ENCODE assay signal across 1 cellular context in the genomic region with DNA sequence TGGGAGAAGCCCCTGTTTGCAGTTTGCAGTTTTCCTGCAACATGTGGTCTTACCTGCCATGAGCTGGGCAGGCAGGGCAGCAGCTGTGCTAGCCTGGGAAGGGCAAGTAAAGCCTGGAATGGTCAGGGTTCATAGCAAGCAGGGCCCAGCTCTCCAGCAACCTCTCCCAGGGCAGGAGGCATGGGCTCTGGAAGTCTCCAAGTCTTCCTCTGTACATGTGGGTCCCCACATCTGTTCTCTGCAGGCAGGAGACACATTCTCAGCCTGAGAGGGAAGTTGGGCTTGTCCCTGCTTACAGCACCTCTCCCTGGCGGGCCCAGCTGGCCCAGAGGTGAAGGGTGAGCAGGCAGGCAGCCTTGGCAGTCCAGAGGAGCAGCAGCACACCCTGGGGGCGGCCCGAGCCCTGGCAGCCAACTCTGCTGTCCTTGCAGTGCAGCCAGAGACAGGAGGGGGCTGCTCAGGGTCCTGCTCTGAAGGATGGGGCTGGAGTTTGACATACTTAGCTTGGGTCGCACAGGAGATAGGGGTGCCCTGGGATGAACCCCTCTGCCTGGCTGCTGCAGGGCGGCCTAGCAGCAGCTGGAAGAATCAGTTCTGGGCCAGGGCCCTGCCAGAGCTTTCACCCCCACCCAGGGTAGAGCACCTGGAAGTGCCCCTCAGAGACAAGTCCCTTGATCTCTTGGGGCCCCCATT.
A peak's percentile ranks its signal among the peaks of the same experiment; 100 is the strongest.
TF ChIP-seq lines count a peak whose summit lies in the region.

No MANE protein-coding gene starts in this region.

TF ChIP-seq in HepG2, 621 proteins besides CTCF, POLR2A, EP300 and RAD21 (continued from another document and continues in another):
- TF ChIP-seq NCOA5 (CRISPR knock-in tag; IDR thresholded peaks at IDR 0.05) (no peak), ZBTB38 (CRISPR knock-in tag; IDR thresholded peaks at IDR 0.05) (peak; percentile 76), YEATS2 (CRISPR knock-in tag; IDR thresholded peaks at IDR 0.05; ENCODE audit: borderline replicate concordance) (peak; percentile 73; the same call in 1 of the 2 replicates), ZNF180 (CRISPR knock-in tag; IDR thresholded peaks at IDR 0.05; ENCODE audit: borderline replicate concordance, low read depth) (no peak), IKZF1 (IDR thresholded peaks at IDR 0.05) (no peak), TP53 (CRISPR knock-in tag; conservative IDR thresholded peaks at IDR 0.05) (no peak), NR2F1 (CRISPR knock-in tag; IDR thresholded peaks at IDR 0.05) (peak; percentile 87 to 89), HIVEP1 (CRISPR knock-in tag; IDR thresholded peaks at IDR 0.05) (0 out of 2 replicates have a peak, but pooled peaks have one; percentile 9), ZNF24 (IDR thresholded peaks at IDR 0.05) (no peak), KAT2B (IDR thresholded peaks at IDR 0.05; ENCODE audit: borderline replicate concordance, low read depth, low read length) (no peak), SCMH1 (CRISPR knock-in tag; IDR thresholded peaks at IDR 0.05; ENCODE audit: borderline replicate concordance) (no peak), KDM5B (CRISPR knock-in tag; IDR thresholded peaks at IDR 0.05; ENCODE audit: borderline replicate concordance) (peak; percentile 86; the same call in 1 of the 2 replicates), ZBTB20 (CRISPR knock-in tag; IDR thresholded peaks at IDR 0.05; ENCODE audit: borderline replicate concordance, low read depth) (no peak), ZNF589 (CRISPR knock-in tag; conservative IDR thresholded peaks at IDR 0.05) (no peak), ZBTB7A (CRISPR knock-in tag; IDR thresholded peaks at IDR 0.05) (peak; percentile 91), U2AF1 (optimal IDR thresholded peaks at IDR 0.05; ENCODE audit: low read depth, low read length) (no peak), NCOA2 (CRISPR knock-in tag; IDR thresholded peaks at IDR 0.05) (peak; percentile 48; the same call in 1 of the 2 replicates), CENPX (CRISPR knock-in tag; IDR thresholded peaks at IDR 0.05) (no peak), PHF20 (CRISPR knock-in tag; IDR thresholded peaks at IDR 0.05) (no peak), ATF7-NPFF (CRISPR knock-in tag; IDR thresholded peaks at IDR 0.05; ENCODE audit: low read depth) (peak; percentile 91)
- TF ChIP-seq, protein P1, sequence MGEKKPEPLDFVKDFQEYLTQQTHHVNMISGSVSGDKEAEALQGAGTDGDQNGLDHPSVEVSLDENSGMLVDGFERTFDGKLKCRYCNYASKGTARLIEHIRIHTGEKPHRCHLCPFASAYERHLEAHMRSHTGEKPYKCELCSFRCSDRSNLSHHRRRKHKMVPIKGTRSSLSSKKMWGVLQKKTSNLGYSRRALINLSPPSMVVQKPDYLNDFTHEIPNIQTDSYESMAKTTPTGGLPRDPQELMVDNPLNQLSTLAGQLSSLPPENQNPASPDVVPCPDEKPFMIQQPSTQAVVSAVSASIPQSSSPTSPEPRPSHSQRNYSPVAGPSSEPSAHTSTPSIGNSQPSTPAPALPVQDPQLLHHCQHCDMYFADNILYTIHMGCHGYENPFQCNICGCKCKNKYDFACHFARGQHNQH (CRISPR knock-in tag; IDR thresholded peaks at IDR 0.05): peak; percentile 89
- TF ChIP-seq, protein P2, sequence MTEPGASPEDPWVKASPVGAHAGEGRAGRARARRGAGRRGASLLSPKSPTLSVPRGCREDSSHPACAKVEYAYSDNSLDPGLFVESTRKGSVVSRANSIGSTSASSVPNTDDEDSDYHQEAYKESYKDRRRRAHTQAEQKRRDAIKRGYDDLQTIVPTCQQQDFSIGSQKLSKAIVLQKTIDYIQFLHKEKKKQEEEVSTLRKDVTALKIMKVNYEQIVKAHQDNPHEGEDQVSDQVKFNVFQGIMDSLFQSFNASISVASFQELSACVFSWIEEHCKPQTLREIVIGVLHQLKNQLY (CRISPR knock-in tag; IDR thresholded peaks at IDR 0.05): no peak
- TF ChIP-seq, protein P3, sequence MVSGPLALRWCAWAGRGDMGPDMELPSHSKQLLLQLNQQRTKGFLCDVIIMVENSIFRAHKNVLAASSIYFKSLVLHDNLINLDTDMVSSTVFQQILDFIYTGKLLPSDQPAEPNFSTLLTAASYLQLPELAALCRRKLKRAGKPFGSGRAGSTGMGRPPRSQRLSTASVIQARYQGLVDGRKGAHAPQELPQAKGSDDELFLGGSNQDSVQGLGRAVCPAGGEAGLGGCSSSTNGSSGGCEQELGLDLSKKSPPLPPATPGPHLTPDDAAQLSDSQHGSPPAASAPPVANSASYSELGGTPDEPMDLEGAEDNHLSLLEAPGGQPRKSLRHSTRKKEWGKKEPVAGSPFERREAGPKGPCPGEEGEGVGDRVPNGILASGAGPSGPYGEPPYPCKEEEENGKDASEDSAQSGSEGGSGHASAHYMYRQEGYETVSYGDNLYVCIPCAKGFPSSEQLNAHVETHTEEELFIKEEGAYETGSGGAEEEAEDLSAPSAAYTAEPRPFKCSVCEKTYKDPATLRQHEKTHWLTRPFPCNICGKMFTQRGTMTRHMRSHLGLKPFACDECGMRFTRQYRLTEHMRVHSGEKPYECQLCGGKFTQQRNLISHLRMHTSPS (CRISPR knock-in tag; IDR thresholded peaks at IDR 0.05; ENCODE audit: low read depth): peak; percentile 79
- TF ChIP-seq, protein P4, sequence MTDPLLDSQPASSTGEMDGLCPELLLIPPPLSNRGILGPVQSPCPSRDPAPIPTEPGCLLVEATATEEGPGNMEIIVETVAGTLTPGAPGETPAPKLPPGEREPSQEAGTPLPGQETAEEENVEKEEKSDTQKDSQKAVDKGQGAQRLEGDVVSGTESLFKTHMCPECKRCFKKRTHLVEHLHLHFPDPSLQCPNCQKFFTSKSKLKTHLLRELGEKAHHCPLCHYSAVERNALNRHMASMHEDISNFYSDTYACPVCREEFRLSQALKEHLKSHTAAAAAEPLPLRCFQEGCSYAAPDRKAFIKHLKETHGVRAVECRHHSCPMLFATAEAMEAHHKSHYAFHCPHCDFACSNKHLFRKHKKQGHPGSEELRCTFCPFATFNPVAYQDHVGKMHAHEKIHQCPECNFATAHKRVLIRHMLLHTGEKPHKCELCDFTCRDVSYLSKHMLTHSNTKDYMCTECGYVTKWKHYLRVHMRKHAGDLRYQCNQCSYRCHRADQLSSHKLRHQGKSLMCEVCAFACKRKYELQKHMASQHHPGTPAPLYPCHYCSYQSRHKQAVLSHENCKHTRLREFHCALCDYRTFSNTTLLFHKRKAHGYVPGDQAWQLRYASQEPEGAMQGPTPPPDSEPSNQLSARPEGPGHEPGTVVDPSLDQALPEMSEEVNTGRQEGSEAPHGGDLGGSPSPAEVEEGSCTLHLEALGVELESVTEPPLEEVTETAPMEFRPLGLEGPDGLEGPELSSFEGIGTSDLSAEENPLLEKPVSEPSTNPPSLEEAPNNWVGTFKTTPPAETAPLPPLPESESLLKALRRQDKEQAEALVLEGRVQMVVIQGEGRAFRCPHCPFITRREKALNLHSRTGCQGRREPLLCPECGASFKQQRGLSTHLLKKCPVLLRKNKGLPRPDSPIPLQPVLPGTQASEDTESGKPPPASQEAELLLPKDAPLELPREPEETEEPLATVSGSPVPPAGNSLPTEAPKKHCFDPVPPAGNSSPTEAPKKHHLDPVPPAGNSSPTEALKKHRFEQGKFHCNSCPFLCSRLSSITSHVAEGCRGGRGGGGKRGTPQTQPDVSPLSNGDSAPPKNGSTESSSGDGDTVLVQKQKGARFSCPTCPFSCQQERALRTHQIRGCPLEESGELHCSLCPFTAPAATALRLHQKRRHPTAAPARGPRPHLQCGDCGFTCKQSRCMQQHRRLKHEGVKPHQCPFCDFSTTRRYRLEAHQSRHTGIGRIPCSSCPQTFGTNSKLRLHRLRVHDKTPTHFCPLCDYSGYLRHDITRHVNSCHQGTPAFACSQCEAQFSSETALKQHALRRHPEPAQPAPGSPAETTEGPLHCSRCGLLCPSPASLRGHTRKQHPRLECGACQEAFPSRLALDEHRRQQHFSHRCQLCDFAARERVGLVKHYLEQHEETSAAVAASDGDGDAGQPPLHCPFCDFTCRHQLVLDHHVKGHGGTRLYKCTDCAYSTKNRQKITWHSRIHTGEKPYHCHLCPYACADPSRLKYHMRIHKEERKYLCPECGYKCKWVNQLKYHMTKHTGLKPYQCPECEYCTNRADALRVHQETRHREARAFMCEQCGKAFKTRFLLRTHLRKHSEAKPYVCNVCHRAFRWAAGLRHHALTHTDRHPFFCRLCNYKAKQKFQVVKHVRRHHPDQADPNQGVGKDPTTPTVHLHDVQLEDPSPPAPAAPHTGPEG (CRISPR knock-in tag; IDR thresholded peaks at IDR 0.05): no peak
- TF ChIP-seq, protein P5, sequence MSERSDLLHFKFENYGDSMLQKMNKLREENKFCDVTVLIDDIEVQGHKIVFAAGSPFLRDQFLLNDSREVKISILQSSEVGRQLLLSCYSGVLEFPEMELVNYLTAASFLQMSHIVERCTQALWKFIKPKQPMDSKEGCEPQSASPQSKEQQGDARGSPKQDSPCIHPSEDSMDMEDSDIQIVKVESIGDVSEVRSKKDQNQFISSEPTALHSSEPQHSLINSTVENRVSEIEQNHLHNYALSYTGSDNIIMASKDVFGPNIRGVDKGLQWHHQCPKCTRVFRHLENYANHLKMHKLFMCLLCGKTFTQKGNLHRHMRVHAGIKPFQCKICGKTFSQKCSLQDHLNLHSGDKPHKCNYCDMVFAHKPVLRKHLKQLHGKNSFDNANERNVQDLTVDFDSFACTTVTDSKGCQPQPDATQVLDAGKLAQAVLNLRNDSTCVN (CRISPR knock-in tag; IDR thresholded peaks at IDR 0.05; ENCODE audit: borderline replicate concordance): peak; percentile 58; the same call in 1 of the 2 replicates
- TF ChIP-seq, protein P6, sequence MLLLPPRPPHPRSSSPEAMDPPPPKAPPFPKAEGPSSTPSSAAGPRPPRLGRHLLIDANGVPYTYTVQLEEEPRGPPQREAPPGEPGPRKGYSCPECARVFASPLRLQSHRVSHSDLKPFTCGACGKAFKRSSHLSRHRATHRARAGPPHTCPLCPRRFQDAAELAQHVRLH (CRISPR knock-in tag; IDR thresholded peaks at IDR 0.05; ENCODE audit: borderline replicate concordance, low read depth): peak; percentile 96
- TF ChIP-seq, protein P7, sequence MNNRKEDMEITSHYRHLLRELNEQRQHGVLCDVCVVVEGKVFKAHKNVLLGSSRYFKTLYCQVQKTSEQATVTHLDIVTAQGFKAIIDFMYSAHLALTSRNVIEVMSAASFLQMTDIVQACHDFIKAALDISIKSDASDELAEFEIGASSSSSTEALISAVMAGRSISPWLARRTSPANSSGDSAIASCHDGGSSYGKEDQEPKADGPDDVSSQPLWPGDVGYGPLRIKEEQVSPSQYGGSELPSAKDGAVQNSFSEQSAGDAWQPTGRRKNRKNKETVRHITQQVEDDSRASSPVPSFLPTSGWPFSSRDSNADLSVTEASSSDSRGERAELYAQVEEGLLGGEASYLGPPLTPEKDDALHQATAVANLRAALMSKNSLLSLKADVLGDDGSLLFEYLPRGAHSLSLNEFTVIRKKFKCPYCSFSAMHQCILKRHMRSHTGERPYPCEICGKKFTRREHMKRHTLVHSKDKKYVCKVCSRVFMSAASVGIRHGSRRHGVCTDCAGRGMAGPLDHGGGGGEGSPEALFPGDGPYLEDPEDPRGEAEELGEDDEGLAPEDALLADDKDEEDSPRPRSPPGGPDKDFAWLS (CRISPR knock-in tag; IDR thresholded peaks at IDR 0.05; ENCODE audit: borderline replicate concordance): no peak
- TF ChIP-seq, protein P8, sequence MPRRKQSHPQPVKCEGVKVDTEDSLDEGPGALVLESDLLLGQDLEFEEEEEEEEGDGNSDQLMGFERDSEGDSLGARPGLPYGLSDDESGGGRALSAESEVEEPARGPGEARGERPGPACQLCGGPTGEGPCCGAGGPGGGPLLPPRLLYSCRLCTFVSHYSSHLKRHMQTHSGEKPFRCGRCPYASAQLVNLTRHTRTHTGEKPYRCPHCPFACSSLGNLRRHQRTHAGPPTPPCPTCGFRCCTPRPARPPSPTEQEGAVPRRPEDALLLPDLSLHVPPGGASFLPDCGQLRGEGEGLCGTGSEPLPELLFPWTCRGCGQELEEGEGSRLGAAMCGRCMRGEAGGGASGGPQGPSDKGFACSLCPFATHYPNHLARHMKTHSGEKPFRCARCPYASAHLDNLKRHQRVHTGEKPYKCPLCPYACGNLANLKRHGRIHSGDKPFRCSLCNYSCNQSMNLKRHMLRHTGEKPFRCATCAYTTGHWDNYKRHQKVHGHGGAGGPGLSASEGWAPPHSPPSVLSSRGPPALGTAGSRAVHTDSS (CRISPR knock-in tag; conservative IDR thresholded peaks at IDR 0.05): no peak
- TF ChIP-seq, protein P9, sequence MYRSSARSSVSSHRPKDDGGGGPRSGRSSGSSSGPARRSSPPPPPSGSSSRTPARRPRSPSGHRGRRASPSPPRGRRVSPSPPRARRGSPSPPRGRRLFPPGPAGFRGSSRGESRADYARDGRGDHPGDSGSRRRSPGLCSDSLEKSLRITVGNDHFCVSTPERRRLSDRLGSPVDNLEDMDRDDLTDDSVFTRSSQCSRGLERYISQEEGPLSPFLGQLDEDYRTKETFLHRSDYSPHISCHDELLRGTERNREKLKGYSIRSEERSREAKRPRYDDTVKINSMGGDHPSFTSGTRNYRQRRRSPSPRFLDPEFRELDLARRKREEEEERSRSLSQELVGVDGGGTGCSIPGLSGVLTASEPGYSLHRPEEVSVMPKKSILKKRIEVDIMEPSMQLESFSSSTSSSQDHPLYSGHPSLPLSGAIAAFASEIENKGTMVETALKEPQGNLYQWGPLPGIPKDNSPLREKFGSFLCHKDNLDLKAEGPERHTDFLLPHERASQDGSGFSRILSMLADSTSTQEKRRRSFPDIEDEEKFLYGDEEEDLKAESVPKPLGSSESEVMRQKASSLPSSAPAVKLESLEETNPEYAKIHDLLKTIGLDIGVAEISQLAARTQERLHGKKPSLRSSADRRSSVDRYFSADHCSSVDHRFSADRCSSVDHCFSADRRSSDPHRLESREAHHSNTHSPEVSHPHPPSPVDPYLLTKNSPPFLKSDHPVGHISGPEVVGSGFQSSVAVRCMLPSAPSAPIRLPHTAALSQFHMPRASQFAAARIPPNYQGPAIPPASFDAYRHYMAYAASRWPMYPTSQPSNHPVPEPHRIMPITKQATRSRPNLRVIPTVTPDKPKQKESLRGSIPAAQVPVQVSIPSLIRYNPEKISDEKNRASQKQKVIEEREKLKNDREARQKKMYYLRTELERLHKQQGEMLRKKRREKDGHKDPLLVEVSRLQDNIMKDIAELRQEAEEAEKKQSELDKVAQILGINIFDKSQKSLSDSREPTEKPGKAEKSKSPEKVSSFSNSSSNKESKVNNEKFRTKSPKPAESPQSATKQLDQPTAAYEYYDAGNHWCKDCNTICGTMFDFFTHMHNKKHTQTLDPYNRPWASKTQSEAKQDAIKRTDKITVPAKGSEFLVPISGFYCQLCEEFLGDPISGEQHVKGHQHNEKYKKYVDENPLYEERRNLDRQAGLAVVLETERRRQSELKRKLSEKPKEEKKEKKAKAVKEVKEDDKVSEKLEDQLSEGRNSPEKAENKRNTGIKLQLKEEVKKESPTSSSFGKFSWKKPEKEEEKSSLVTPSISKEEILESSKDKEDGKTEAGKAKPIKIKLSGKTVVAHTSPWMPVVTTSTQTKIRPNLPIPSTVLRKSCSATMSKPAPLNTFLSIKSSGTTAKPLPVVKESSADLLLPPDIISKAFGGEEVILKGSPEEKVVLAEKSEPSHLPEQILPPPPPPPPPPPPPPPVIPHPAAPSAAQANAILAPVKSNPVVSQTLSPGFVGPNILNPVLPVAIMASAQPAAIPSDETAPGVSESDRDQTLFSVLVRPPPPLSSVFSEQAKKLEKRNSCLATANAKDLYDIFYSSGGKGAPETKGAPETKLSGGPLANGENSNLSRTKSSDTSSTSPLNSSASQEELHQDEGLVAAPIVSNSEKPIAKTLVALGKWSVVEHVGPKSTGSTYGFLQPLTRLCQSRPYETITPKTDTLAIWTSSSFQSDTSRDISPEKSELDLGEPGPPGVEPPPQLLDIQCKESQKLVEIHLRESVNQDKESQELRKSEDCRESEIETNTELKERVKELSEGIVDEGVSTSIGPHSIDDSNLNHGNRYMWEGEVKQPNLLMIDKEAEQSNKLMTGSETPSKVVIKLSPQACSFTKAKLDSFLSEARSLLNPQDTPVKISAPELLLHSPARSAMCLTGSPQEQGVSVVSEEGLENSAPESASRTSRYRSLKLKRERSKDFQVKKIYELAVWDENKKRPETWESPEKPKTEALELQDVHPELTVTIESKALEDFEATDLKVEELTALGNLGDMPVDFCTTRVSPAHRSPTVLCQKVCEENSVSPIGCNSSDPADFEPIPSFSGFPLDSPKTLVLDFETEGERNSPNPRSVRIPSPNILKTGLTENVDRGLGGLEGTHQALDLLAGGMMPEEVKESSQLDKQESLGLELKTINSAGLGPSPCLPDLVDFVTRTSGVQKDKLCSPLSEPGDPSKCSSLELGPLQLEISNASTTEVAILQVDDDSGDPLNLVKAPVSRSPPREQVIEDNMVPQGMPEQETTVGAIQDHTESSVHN (CRISPR knock-in tag; IDR thresholded peaks at IDR 0.05): no peak
